ENCODE assay signal across 10 cellular contexts in genomic region chr9:121567142-121568100, GRCh38.
DNase-seq lines count a peak whose midpoint lies in the region; TF ChIP-seq lines count a peak whose summit lies in the region.
"Had no signal": no experiment of that assay in that cellular context is flagged by ENCODE, and none has a peak within 500 bp of the region (broad histone marks: within the 10 kb centered on the region; RNA-seq: fewer than 3 reads in every experiment).

No MANE protein-coding gene starts in this region.

- H3K4me1 ChIP-seq in fibroblast of lung (ENCODE audit: control insufficient read depth, extremely low read depth, insufficient read depth, low read length) (peaks cover 31% of the 10 kb centered on the region), uterus (peaks cover 11 to 20% of the 10 kb centered on the region in 2 donors)

- peak in 2 of 3 experiments; percentile 37 to 60 for DNase-seq in NCI-H1417 (lab: John Stamatoyannopoulos, UW)
- DNase-seq in NCI-H1417 treated with DMSO at 0.1 percent for 48 hours (lab: John Stamatoyannopoulos, UW) = no peak
- DNase-seq in fibroblast of lung (ENCODE audit: low read depth in 2 of 2) = no peak
- DNase-seq in nephron progenitor cell = peak; percentile 45
- peak; percentile 36 to 40 for DNase-seq in uterus
- no peak for DNase-seq in NCI-H524 treated with DMSO at 0.1 percent for 48 hours (lab: John Stamatoyannopoulos, UW)
- no peak for DNase-seq in MV-4-11 (lab: John Stamatoyannopoulos, UW)
- DNase-seq in kidney glomerular epithelial cell (lab: John Stamatoyannopoulos, UW) = no peak
- DNase-seq: natural killer cell had no signal

- H2AFZ ChIP-seq in fibroblast of lung (ENCODE audit: low read length) = peak overlapping the region; percentile 73

- peaks cover 15% of the 10 kb centered on the region for H3K27me3 Mint-ChIP-seq in nephron progenitor cell (ENCODE audit: low read depth, poor library complexity)

- H3K9me3 ChIP-seq in fibroblast of lung (ENCODE audit: control insufficient read depth, insufficient read depth, low read depth, low read length) = no peaks in the 10 kb centered on the region
- H3K9me3 ChIP-seq in uterus = no peaks in the 10 kb centered on the region

- TF ChIP-seq CTCF in fibroblast of lung (conservative IDR thresholded peaks at IDR 0.05 in 1 of 2, IDR thresholded peaks at IDR 0.05 in 1 of 2; ENCODE audit: low read depth in 1 of 2, low read length in 2 of 2) (peak in 1 of 2 donors; percentile 1), nephron progenitor cell (IDR thresholded peaks at IDR 0.05) (no peak), uterus (IDR thresholded peaks at IDR 0.05) (peak in 1 of 4 experiments; percentile 16)

- H3K79me2 ChIP-seq in fibroblast of lung (ENCODE audit: control insufficient read depth, insufficient read depth, low read length) = no peaks in the 10 kb centered on the region

- H3K9me3 Mint-ChIP-seq in nephron progenitor cell = no peaks in the 10 kb centered on the region
- H3K9me3 Mint-ChIP-seq: natural killer cell had no signal

- H3K27me3 ChIP-seq in fibroblast of lung (ENCODE audit: control insufficient read depth, insufficient read depth, low read length) (no peaks in the 10 kb centered on the region), uterus (no peaks in the 10 kb centered on the region)

- H3K4me3 Mint-ChIP-seq in nephron progenitor cell = peak overlapping the region; percentile 71
- H3K4me3 Mint-ChIP-seq: natural killer cell had no signal

- H3K27ac Mint-ChIP-seq in nephron progenitor cell = peak overlapping the region; percentile 98
- H3K27ac Mint-ChIP-seq: natural killer cell had no signal

- H3K36me3 Mint-ChIP-seq in nephron progenitor cell (ENCODE audit: low read depth) = no peaks in the 10 kb centered on the region
- H3K36me3 Mint-ChIP-seq: natural killer cell had no signal

- peak overlapping the region; percentile 69 for H3K27ac ChIP-seq in fibroblast of lung (ENCODE audit: insufficient read depth, low read length)
- H3K27ac ChIP-seq in uterus = peak overlapping the region; percentile 84
- H3K27ac ChIP-seq: 22Rv1 had no signal

- H3K9ac ChIP-seq in fibroblast of lung (ENCODE audit: insufficient read depth, low read length) = no peak overlapping the region

- H3K4me3 ChIP-seq in fibroblast of lung (replicated peaks in 1 of 4; ENCODE audit: control extremely low read depth in 1 of 4, insufficient read depth in 1 of 4, low read depth in 3 of 4, low read length in 4 of 4) (peak overlapping the region; percentile 24 to 58 (median 42)), uterus (peak overlapping the region; percentile 16 to 23)

- H3K4me1 Mint-ChIP-seq in nephron progenitor cell = peaks cover 80% of the 10 kb centered on the region

- no peaks in the 10 kb centered on the region for H3K36me3 ChIP-seq in fibroblast of lung (ENCODE audit: control insufficient read depth, insufficient read depth, low read length)
- H3K36me3 ChIP-seq in uterus = no peaks in the 10 kb centered on the region

- H3K4me2 ChIP-seq in fibroblast of lung (ENCODE audit: extremely low read depth, insufficient read depth, low read length) = peak overlapping the region; percentile 85

- intact Hi-C loops in uterus (cut with DNase I; ENCODE audit: low total_unique reads) = no loop called here

- H4K20me1 ChIP-seq in fibroblast of lung (ENCODE audit: control insufficient read depth, extremely low read depth, insufficient read depth, low read length) = no peaks in the 10 kb centered on the region

- no peak for TF ChIP-seq POLR2A in uterus (IDR thresholded peaks at IDR 0.05)

Comparison
In these comparisons a context has a peak if more than half of its experiments do, and no peak if none do; other contexts are left out.
1. DNase-seq: peak in NCI-H1417 (2 of 3), nephron progenitor cell (single experiment) and uterus (2 of 2); none in NCI-H1417 treated with DMSO at 0.1 percent for 48 hours (single experiment), fibroblast of lung (0 of 2), NCI-H524 treated with DMSO at 0.1 percent for 48 hours (single experiment), MV-4-11 (single experiment) and kidney glomerular epithelial cell (single experiment).